Comparison of ENCODE assay signal across 33 cellular contexts in the genomic region with DNA sequence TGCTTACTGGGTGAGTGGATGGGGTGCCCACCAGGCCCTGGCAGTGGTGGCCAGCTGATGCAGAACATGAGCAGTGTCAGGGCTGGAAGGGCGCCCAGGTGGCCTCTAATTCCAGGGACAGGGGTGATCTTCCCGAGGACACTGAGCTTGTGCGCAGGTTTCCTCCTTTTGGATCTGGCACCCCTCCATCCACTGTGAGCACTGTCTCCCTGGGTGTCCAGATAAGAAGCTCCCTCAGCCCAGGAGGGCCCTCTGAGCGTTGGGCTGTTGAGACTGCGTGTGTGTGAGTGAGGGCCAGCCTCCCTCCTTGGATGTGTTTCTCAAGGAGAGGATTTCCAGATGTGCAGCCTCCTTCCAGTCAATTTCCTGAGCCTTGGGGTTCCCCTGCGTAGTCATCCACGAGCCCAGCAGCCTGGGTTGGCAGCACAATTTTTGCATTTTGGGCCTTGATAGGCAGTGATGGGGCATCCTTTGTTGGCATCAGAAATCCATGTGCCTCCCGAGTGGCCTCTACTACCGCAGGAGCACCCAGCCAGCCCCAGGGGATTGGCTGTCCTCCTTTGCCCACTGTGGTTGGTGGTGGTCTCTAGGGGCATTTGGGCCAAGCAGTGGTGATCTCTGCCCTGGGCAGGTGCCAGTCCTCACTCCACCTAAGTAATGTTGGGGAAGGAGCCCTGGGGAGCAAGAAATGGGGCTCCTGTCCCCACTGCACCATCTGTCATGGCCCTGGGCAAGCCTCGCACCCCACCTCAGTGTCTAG. TPM values are rescaled to one million over a fixed set of nuclear protein-coding genes. Genes with fewer than 3 reads are reported as not detected.
"Had no signal": no experiment of that assay in that cellular context is flagged by ENCODE, and none has a peak within 500 bp of the region (broad histone marks: within the 10 kb centered on the region; RNA-seq: fewer than 3 reads in every experiment).

No MANE protein-coding gene starts in this region.

- H3K4me3 ChIP-seq: adrenal gland, body of pancreas, gastroesophageal sphincter, left lung, pancreas, right lobe of liver, suprapubic skin, tibial artery, upper lobe of right lung had no signal

- H3K9me3 ChIP-seq: adrenal gland, body of pancreas, gastroesophageal sphincter, left lung, neutrophil, pancreas, right lobe of liver, suprapubic skin, tibial artery, upper lobe of right lung had no signal

- H3K4me1 ChIP-seq: body of pancreas, left lung, pancreas, right lobe of liver, suprapubic skin, tibial artery, upper lobe of right lung had no signal

- H3K9me3 Mint-ChIP-seq: activated CD4-positive, alpha-beta memory T cell treated with anti-CD3 and anti-CD28 coated beads for 36 hours; activated CD4-positive, alpha-beta T cell treated with anti-CD3 and anti-CD28 coated beads, Interleukin-2, amount 10 ng/mL, durations not matched to agents 24 days and 14 days; activated naive CD4-positive, alpha-beta T cell treated with anti-CD3 and anti-CD28 coated beads for 36 hours; activated naive CD8-positive, alpha-beta T cell treated with anti-CD3 and anti-CD28 coated beads for 36 hours; activated T-cell treated with anti-CD3 and anti-CD28 coated beads, Interleukin-2, amount 50 U/mL, for 72 hours; effector memory CD8-positive, alpha-beta T cell; immature natural killer cell; nephron; stimulated activated naive B cell treated with anti-CD40 and anti-IgM and Interleukin-4, amounts not matched to agents 10 μg/mL and 1 μg/mL and 100 μg/mL, for 72 hours had no signal

- H3K27me3 ChIP-seq: adrenal gland, body of pancreas, gastroesophageal sphincter, left lung, pancreas, right lobe of liver, suprapubic skin, tibial artery, upper lobe of right lung had no signal

- H3K27ac ChIP-seq: adrenal gland, body of pancreas, gastroesophageal sphincter, left lung, neutrophil, pancreas, right lobe of liver, suprapubic skin, tibial artery, upper lobe of right lung had no signal

- H3K27me3 Mint-ChIP-seq: activated CD4-positive, alpha-beta T cell treated with anti-CD3 and anti-CD28 coated beads, Interleukin-2, amount 10 ng/mL, durations not matched to agents 24 days and 14 days had no signal

- DNase-seq: activated CD4-positive, alpha-beta memory T cell treated with anti-CD3 and anti-CD28 coated beads for 36 hours; activated CD4-positive, alpha-beta T cell treated with anti-CD3 and anti-CD28 coated beads, Interleukin-2, amount 10 ng/mL, durations not matched to agents 24 days and 14 days; activated CD4-positive, CD25-positive, alpha-beta regulatory T cell treated with anti-CD3 and anti-CD28 coated beads, Interleukin-2, amount 50 U/mL, for 72 hours; activated naive CD4-positive, alpha-beta T cell treated with anti-CD3 and anti-CD28 coated beads for 36 hours; activated naive CD8-positive, alpha-beta T cell treated with anti-CD3 and anti-CD28 coated beads for 36 hours; activated T-cell treated with anti-CD3 and anti-CD28 coated beads, Interleukin-2, amount 50 U/mL, for 72 hours; adrenal gland; aorta; body of pancreas; cortex of kidney; effector memory CD8-positive, alpha-beta T cell; erythroblast; hypothalamus; immature natural killer cell; pancreas; right lobe of liver; small intestine; stimulated activated CD4-positive, alpha-beta T cell treated with anti-CD3 and anti-CD28 coated beads, Interleukin-2, amount 100 ng/mL, for 24 hours; stimulated activated naive B cell treated with anti-CD40 and anti-IgM and Interleukin-4, amounts not matched to agents 10 μg/mL and 1 μg/mL and 100 μg/mL, for 72 hours; T-helper 17 cell; upper lobe of right lung had no signal

- H3K27ac Mint-ChIP-seq: activated CD4-positive, alpha-beta memory T cell treated with anti-CD3 and anti-CD28 coated beads for 36 hours; activated CD4-positive, alpha-beta T cell treated with anti-CD3 and anti-CD28 coated beads, Interleukin-2, amount 10 ng/mL, durations not matched to agents 24 days and 14 days; activated naive CD4-positive, alpha-beta T cell treated with anti-CD3 and anti-CD28 coated beads for 36 hours; activated naive CD8-positive, alpha-beta T cell treated with anti-CD3 and anti-CD28 coated beads for 36 hours; activated T-cell treated with anti-CD3 and anti-CD28 coated beads, Interleukin-2, amount 50 U/mL, for 72 hours; effector memory CD8-positive, alpha-beta T cell; immature natural killer cell; nephron; stimulated activated naive B cell treated with anti-CD40 and anti-IgM and Interleukin-4, amounts not matched to agents 10 μg/mL and 1 μg/mL and 100 μg/mL, for 72 hours; T-helper 17 cell had no signal

- H3K4me1 Mint-ChIP-seq: activated CD4-positive, alpha-beta T cell treated with anti-CD3 and anti-CD28 coated beads, Interleukin-2, amount 10 ng/mL, durations not matched to agents 24 days and 14 days; activated naive CD8-positive, alpha-beta T cell treated with anti-CD3 and anti-CD28 coated beads for 36 hours; immature natural killer cell; stimulated activated naive B cell treated with anti-CD40 and anti-IgM and Interleukin-4, amounts not matched to agents 10 μg/mL and 1 μg/mL and 100 μg/mL, for 72 hours; T-helper 17 cell had no signal

- H3K36me3 ChIP-seq: adrenal gland, neutrophil, pancreas, right lobe of liver had no signal

- H3K4me3 Mint-ChIP-seq: activated CD4-positive, alpha-beta memory T cell treated with anti-CD3 and anti-CD28 coated beads for 36 hours; activated CD4-positive, alpha-beta T cell treated with anti-CD3 and anti-CD28 coated beads, Interleukin-2, amount 10 ng/mL, durations not matched to agents 24 days and 14 days; activated naive CD4-positive, alpha-beta T cell treated with anti-CD3 and anti-CD28 coated beads for 36 hours; activated naive CD8-positive, alpha-beta T cell treated with anti-CD3 and anti-CD28 coated beads for 36 hours; activated T-cell treated with anti-CD3 and anti-CD28 coated beads, Interleukin-2, amount 50 U/mL, for 72 hours; effector memory CD8-positive, alpha-beta T cell; immature natural killer cell; nephron; stimulated activated naive B cell treated with anti-CD40 and anti-IgM and Interleukin-4, amounts not matched to agents 10 μg/mL and 1 μg/mL and 100 μg/mL, for 72 hours; T-helper 17 cell had no signal

- ATAC-seq: activated T-cell treated with anti-CD3 and anti-CD28 coated beads, Interleukin-2, amount 50 U/mL, for 72 hours; body of pancreas; effector memory CD8-positive, alpha-beta T cell; gastroesophageal sphincter; left lung; pancreas; right lobe of liver; SK-N-SH treated with all-trans-retinoic acid at 6 μM for 48 hours; stimulated activated naive B cell treated with anti-CD40 and anti-IgM and Interleukin-4, amounts not matched to agents 10 μg/mL and 1 μg/mL and 100 μg/mL, for 72 hours; T-helper 17 cell; upper lobe of right lung had no signal

- H3K36me3 Mint-ChIP-seq: activated CD4-positive, alpha-beta memory T cell treated with anti-CD3 and anti-CD28 coated beads for 36 hours; activated naive CD8-positive, alpha-beta T cell treated with anti-CD3 and anti-CD28 coated beads for 36 hours; immature natural killer cell; stimulated activated naive B cell treated with anti-CD40 and anti-IgM and Interleukin-4, amounts not matched to agents 10 μg/mL and 1 μg/mL and 100 μg/mL, for 72 hours had no signal

RNA-seq across cellular contexts. Expression of a gene that starts 20.9 kb away (rescaled TPM):
- total RNA-seq: activated CD4-positive, alpha-beta memory T cell treated with anti-CD3 and anti-CD28 coated beads for 36 hours; activated CD4-positive, alpha-beta T cell treated with anti-CD3 and anti-CD28 coated beads, Interleukin-2, amount 10 ng/mL, durations not matched to agents 24 days and 14 days; activated naive CD4-positive, alpha-beta T cell treated with anti-CD3 and anti-CD28 coated beads for 36 hours; activated naive CD8-positive, alpha-beta T cell treated with anti-CD3 and anti-CD28 coated beads for 36 hours; activated T-cell treated with anti-CD3 and anti-CD28 coated beads, Interleukin-2, amount 50 U/mL, for 72 hours; body of pancreas; cerebellum; fibroblast of lung; fibroblast of villous mesenchyme; gastroesophageal sphincter; lung microvascular endothelial cell; pulmonary artery endothelial cell; T-helper 17 cell had no signal
- polyA plus RNA-seq: fibroblast of lung, immature natural killer cell had no signal
